ENCODE assay signal across 24 cellular contexts in genomic region chr9:102769307-102769706, GRCh38.
"Had no signal": no experiment of that assay in that cellular context is flagged by ENCODE, and none has a peak within 500 bp of the region (broad histone marks: within the 10 kb centered on the region; RNA-seq: fewer than 3 reads in every experiment).

No MANE protein-coding gene starts in this region.

- H3K4me3 ChIP-seq: colonic mucosa, coronary artery, dorsolateral prefrontal cortex, esophagus muscularis mucosa, esophagus squamous epithelium, gastrocnemius medialis, gastroesophageal sphincter, heart left ventricle, heart right ventricle had no signal

- H3K9me3 ChIP-seq: colonic mucosa, esophagus muscularis mucosa, esophagus squamous epithelium, gastrocnemius medialis, gastroesophageal sphincter, heart left ventricle, heart right ventricle had no signal

- DNase-seq: colonic mucosa; cortex of kidney; dermis blood vessel endothelial cell; dorsolateral prefrontal cortex; effector CD4-positive, alpha-beta T cell; effector CD8-positive, alpha-beta T cell; effector memory CD4-positive, alpha-beta T cell; effector memory CD8-positive, alpha-beta T cell; endodermal cell; erythroblast; esophagus squamous epithelium; foreskin fibroblast; foreskin keratinocyte; foreskin melanocyte; gastrocnemius medialis; glutamatergic neuron; head of caudate nucleus; heart left ventricle; heart right ventricle had no signal

- H3K27ac ChIP-seq: colonic mucosa, coronary artery, dorsolateral prefrontal cortex, epithelial cell of prostate, esophagus muscularis mucosa, esophagus squamous epithelium, foreskin keratinocyte, gastrocnemius medialis, gastroesophageal sphincter, heart left ventricle, heart right ventricle had no signal

- H3K27me3 ChIP-seq: colonic mucosa, esophagus muscularis mucosa, esophagus squamous epithelium, foreskin keratinocyte, gastrocnemius medialis, gastroesophageal sphincter, heart left ventricle, heart right ventricle had no signal

- H3K36me3 ChIP-seq: colonic mucosa, esophagus muscularis mucosa, esophagus squamous epithelium, gastrocnemius medialis, gastroesophageal sphincter, heart left ventricle, heart right ventricle had no signal

- ATAC-seq: effector memory CD8-positive, alpha-beta T cell; esophagus mucosa; foreskin keratinocyte; gastrocnemius medialis; gastroesophageal sphincter; heart left ventricle; heart right ventricle had no signal

- H3K4me1 ChIP-seq: colonic mucosa, esophagus muscularis mucosa, esophagus squamous epithelium, foreskin keratinocyte, gastrocnemius medialis, gastroesophageal sphincter, heart left ventricle, heart right ventricle had no signal
